ENCODE assay signal across 16 cellular contexts in the genomic region with DNA sequence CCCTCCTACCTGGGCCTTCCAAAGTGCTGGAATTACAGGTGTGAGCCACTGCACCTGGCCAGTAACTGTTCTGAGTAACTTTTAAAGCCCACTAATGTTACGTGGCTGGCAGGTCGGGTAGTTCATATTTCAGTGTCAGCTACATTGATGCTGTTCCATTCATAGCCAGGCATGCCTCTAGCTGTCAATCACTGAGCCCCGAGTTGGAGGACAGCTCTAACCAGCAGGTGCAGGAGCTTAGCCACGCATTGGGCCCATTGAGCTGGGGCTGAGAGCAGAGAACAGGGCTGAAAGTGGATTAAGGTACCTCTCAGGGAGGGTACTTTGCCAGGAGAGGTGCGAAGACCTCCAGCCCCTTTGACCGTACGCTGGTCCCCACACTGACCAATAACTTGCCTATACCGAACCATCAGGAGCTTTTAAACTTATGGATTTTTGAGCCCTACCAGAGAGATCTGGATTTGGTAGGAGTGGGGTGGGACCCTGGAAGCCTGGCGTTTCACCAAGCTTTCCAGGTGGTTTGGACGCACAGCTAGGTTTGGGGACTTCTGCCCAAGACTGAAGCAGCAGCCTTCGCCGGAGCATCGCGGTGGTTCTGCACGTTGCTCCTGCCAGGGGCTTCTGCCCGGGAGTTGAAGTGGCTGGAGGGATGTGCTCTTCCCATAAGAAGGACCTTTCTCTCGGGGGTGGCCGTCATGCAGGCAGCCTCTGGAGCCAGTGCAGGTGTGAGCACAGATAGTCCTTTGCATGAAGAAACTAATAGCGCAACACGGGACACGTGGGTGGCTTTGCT.
"Had no signal": no experiment of that assay in that cellular context is flagged by ENCODE, and none has a peak within 500 bp of the region (broad histone marks: within the 10 kb centered on the region; RNA-seq: fewer than 3 reads in every experiment).

No MANE protein-coding gene starts in this region.

- H3K4me1 Mint-ChIP-seq: immature natural killer cell had no signal

- DNase-seq: activated naive CD4-positive, alpha-beta T cell treated with Interleukin-2 at 50 U/mL for 16 hours; cerebellar nuclear complex; dermis blood vessel endothelial cell; effector memory CD8-positive, alpha-beta T cell; heart left ventricle; immature natural killer cell; T-helper 9 cell; testis had no signal

- H3K36me3 Mint-ChIP-seq: natural killer cell treated with Interleukin-12 subunit alpha and Interleukin-12 subunit beta and Interleukin-15 and Interleukin-18, amount 100 ng/mL, for 72 hours had no signal

- H3K9me3 ChIP-seq: ascending aorta, breast epithelium, heart left ventricle, prostate gland, testis had no signal

- H3K27ac Mint-ChIP-seq: activated T-helper 17 cell treated with anti-CD3 and anti-CD28 coated beads, Interleukin-2, amount 50 U/mL, for 72 hours; immature natural killer cell; natural killer cell treated with Interleukin-12 subunit alpha and Interleukin-12 subunit beta and Interleukin-15 and Interleukin-18, amount 100 ng/mL, for 72 hours; stimulated activated naive CD8-positive, alpha-beta T cell treated with anti-CD3 and anti-CD28 coated beads, Interleukin-15, Interleukin-2, amounts not matched to agents 100 ng/mL and 50 ng/mL, for 24 hours had no signal

- H3K4me1 ChIP-seq: breast epithelium, prostate gland had no signal

- ATAC-seq: effector memory CD8-positive, alpha-beta T cell had no signal

- H3K27me3 ChIP-seq: ascending aorta, breast epithelium, heart left ventricle, testis had no signal

- H3K4me3 ChIP-seq: breast epithelium, prostate gland, testis had no signal

- H3K9me3 Mint-ChIP-seq: activated CD4-positive, alpha-beta T cell treated with anti-CD3 and anti-CD28 coated beads, Interleukin-2, amount 10 ng/mL, durations not matched to agents 7 days and 5 days; activated T-helper 17 cell treated with anti-CD3 and anti-CD28 coated beads, Interleukin-2, amount 50 U/mL, for 72 hours; effector memory CD8-positive, alpha-beta T cell; immature natural killer cell; natural killer cell treated with Interleukin-12 subunit alpha and Interleukin-12 subunit beta and Interleukin-15 and Interleukin-18, amount 100 ng/mL, for 72 hours; stimulated activated naive CD8-positive, alpha-beta T cell treated with anti-CD3 and anti-CD28 coated beads, Interleukin-15, Interleukin-2, amounts not matched to agents 100 ng/mL and 50 ng/mL, for 24 hours had no signal

- H3K27me3 Mint-ChIP-seq: activated CD4-positive, alpha-beta T cell treated with anti-CD3 and anti-CD28 coated beads, Interleukin-2, amount 10 ng/mL, durations not matched to agents 7 days and 5 days; activated T-helper 17 cell treated with anti-CD3 and anti-CD28 coated beads, Interleukin-2, amount 50 U/mL, for 72 hours; effector memory CD8-positive, alpha-beta T cell; natural killer cell treated with Interleukin-12 subunit alpha and Interleukin-12 subunit beta and Interleukin-15 and Interleukin-18, amount 100 ng/mL, for 72 hours; stimulated activated naive CD8-positive, alpha-beta T cell treated with anti-CD3 and anti-CD28 coated beads, Interleukin-15, Interleukin-2, amounts not matched to agents 100 ng/mL and 50 ng/mL, for 24 hours had no signal

- H3K4me3 Mint-ChIP-seq: activated T-helper 17 cell treated with anti-CD3 and anti-CD28 coated beads, Interleukin-2, amount 50 U/mL, for 72 hours; effector memory CD8-positive, alpha-beta T cell; immature natural killer cell; natural killer cell treated with Interleukin-12 subunit alpha and Interleukin-12 subunit beta and Interleukin-15 and Interleukin-18, amount 100 ng/mL, for 72 hours; stimulated activated naive CD8-positive, alpha-beta T cell treated with anti-CD3 and anti-CD28 coated beads, Interleukin-15, Interleukin-2, amounts not matched to agents 100 ng/mL and 50 ng/mL, for 24 hours had no signal

- H3K27ac ChIP-seq: breast epithelium, epithelial cell of prostate, prostate gland had no signal
